9 cellular contexts compared by ENCODE assay signal in the genomic region with DNA sequence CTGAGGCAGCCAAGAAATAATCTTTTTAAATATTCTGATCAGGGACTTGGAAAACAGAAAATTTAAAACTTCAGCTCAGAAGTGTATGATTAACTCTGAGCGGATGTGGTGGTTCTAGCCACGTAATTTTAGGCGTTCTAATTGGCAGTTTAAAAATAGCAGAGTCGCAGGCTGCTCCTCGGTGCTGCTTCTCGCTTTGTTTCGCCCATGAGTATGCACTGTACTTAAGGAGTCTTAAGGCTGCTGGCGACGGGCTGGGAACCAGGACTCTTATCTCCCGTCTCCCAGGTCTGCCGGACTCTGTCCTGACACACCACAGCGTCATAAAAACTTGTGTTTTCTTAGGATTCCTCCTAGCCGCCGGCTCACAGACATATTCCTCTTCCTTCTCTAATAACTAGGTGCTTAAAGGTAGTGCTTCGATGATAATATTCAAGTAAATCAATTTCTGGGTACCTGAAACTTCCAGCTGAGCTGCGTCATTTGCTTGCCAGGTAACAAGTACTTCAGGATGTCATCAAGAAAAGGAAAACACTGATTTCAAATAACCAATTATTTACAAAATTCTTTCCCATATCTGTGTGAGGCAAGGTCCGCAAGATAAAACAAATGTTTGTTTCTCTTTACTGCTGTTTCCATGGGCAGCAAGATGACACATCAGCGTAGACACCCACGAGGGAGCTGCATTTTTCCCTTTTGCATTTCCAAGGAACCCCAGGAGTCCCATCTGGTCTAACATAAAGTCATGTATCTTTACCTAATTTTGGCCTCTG.
DNase-seq lines count a peak whose midpoint lies in the region; ATAC-seq, FAIRE-seq and TF ChIP-seq lines count a peak whose summit lies in the region.
"Had no signal": no experiment of that assay in that cellular context is flagged by ENCODE, and none has a peak within 500 bp of the region (broad histone marks: within the 10 kb centered on the region; RNA-seq: fewer than 3 reads in every experiment).

No MANE protein-coding gene starts in this region.

- H3K9me3 ChIP-seq in PC-3 (ENCODE audit: low read length) = no peaks in the 10 kb centered on the region
- H3K9me3 ChIP-seq in mesodermal cell (ENCODE audit: control insufficient read depth, low read length) = peaks cover 4% of the 10 kb centered on the region
- no peaks in the 10 kb centered on the region for H3K9me3 ChIP-seq in upper lobe of right lung

- H3K36me3 Mint-ChIP-seq in activated CD4-positive, alpha-beta T cell treated with anti-CD3 and anti-CD28 coated beads for 36 hours (ENCODE audit: low read depth) = no peaks in the 10 kb centered on the region
- H3K36me3 Mint-ChIP-seq in central memory CD8-positive, alpha-beta T cell (ENCODE audit: insufficient read depth) = peaks cover 5% of the 10 kb centered on the region

- 48 to 55% methylated on average over 14 to 16 of the region's 19 CpGs for WGBS in mesodermal cell (ENCODE audit: insufficient coverage in 2 of 2), 2 experiments

- H3K36me3 ChIP-seq in PC-3 (ENCODE audit: low read depth, low read length) (no peaks in the 10 kb centered on the region), mesodermal cell (ENCODE audit: control insufficient read depth, insufficient read depth, low read length) (no peaks in the 10 kb centered on the region), upper lobe of right lung (no peaks in the 10 kb centered on the region)

- H3K4me3 ChIP-seq in PC-3 (ENCODE audit: low read length) (no peak overlapping the region), mesodermal cell (ENCODE audit: extremely low read depth, insufficient read depth, low read length, poor library complexity, severe bottlenecking) (no peak overlapping the region), upper lobe of right lung (peak overlapping the region; percentile 36)

- H2AFZ ChIP-seq in PC-3 (ENCODE audit: low read length) = no peak overlapping the region

- H3K27ac ChIP-seq in PC-3 (ENCODE audit: low read length) (no peak overlapping the region), mesodermal cell (ENCODE audit: low read depth, low read length, severe bottlenecking) (peak overlapping the region; percentile 86), upper lobe of right lung (no peak overlapping the region)
- H3K27ac ChIP-seq: C4-2B had no signal

- no peak overlapping the region for H3K27ac Mint-ChIP-seq in activated CD4-positive, alpha-beta T cell treated with anti-CD3 and anti-CD28 coated beads for 36 hours
- H3K27ac Mint-ChIP-seq in central memory CD8-positive, alpha-beta T cell (ENCODE audit: low read depth) = no peak overlapping the region

- H3K9ac ChIP-seq in PC-3 (ENCODE audit: low read length) = no peak overlapping the region

- intact Hi-C loops in activated CD4-positive, alpha-beta T cell treated with anti-CD3 and anti-CD28 coated beads for 36 hours (cut with DNase I, micrococcal nuclease) = loop anchor here in 1 of 2 experiments (2.0 kb wide), 1 partner anchor 114 kb away; a partner anchor contains a TSS
- intact Hi-C loops in PC-3 (cut with micrococcal nuclease) = no loop called here
- intact Hi-C loops in upper lobe of right lung (cut with DNase I) = no loop called here

- no peaks in the 10 kb centered on the region for H4K20me1 ChIP-seq in PC-3 (ENCODE audit: low read length)

- H3K9me2 ChIP-seq in PC-3 (replicated peaks; ENCODE audit: low read length) = no peaks in the 10 kb centered on the region

- peaks cover 3% of the 10 kb centered on the region for H3K9me3 Mint-ChIP-seq in activated CD4-positive, alpha-beta T cell treated with anti-CD3 and anti-CD28 coated beads for 36 hours (ENCODE audit: low read depth)
- no peaks in the 10 kb centered on the region for H3K9me3 Mint-ChIP-seq in central memory CD8-positive, alpha-beta T cell

- H3K4me2 ChIP-seq in PC-3 (ENCODE audit: low read length) = 0 out of 2 replicates have a peak overlapping the region, but pooled peaks have one; percentile 3

- no peak overlapping the region for H3K4me3 Mint-ChIP-seq in activated CD4-positive, alpha-beta T cell treated with anti-CD3 and anti-CD28 coated beads for 36 hours
- H3K4me3 Mint-ChIP-seq in central memory CD8-positive, alpha-beta T cell = peak overlapping the region; percentile 61

- TF ChIP-seq CTCF in PC-3 (conservative IDR thresholded peaks at IDR 0.05; ENCODE audit: low read depth, low read length) (no peak), upper lobe of right lung (IDR thresholded peaks at IDR 0.05) (no peak)

- H3K79me2 ChIP-seq in PC-3 (ENCODE audit: low read length) = no peaks in the 10 kb centered on the region

- peak; percentile 71 for ATAC-seq in activated CD4-positive, alpha-beta T cell treated with anti-CD3 and anti-CD28 coated beads for 36 hours
- ATAC-seq in HG02884 (IDR thresholded peaks at IDR 0.05; ENCODE audit: unreplicated experiment) (peak; percentile 63), PC-3 (no peak; the same call in 1 of the 2 replicates), upper lobe of right lung (peak; percentile 82)
- ATAC-seq in central memory CD8-positive, alpha-beta T cell (replicated peaks; ENCODE audit: extremely low read depth, poor library complexity, severe bottlenecking) = peak; percentile 68

- peaks cover 8% of the 10 kb centered on the region; the same call in 1 of the 2 replicates for H3K27me3 ChIP-seq in PC-3 (ENCODE audit: low read length)
- no peaks in the 10 kb centered on the region for H3K27me3 ChIP-seq in upper lobe of right lung

- TF ChIP-seq POLR2A in GM12891 (IDR thresholded peaks at IDR 0.05; ENCODE audit: low read depth, low read length) = no peak

- H3F3A ChIP-seq in PC-3 (ENCODE audit: low read length, unreplicated experiment) = no peaks in the 10 kb centered on the region

- H3K4me1 ChIP-seq in PC-3 (ENCODE audit: insufficient read depth, low read length) (no peaks in the 10 kb centered on the region), mesodermal cell (ENCODE audit: control insufficient read depth, insufficient read depth, low read length, poor library complexity, severe bottlenecking) (peaks cover 21% of the 10 kb centered on the region), upper lobe of right lung (peaks cover 6% of the 10 kb centered on the region)

- peak; percentile 56 for DNase-seq in activated CD4-positive, alpha-beta T cell treated with anti-CD3 and anti-CD28 coated beads for 36 hours
- DNase-seq in activated CD4-positive, alpha-beta T cell treated with anti-CD3 and anti-CD28 coated beads for 1 hour = no peak
- DNase-seq in PC-3 (no peak), upper lobe of right lung (no peak), GM12891 (ENCODE audit: insufficient read length, low spot score) (no peak)
- peak in 1 of 2 donors; percentile 11 for DNase-seq in central memory CD8-positive, alpha-beta T cell (ENCODE audit: low spot score in 2 of 2)

- peaks cover 51% of the 10 kb centered on the region for H3K27me3 Mint-ChIP-seq in activated CD4-positive, alpha-beta T cell treated with anti-CD3 and anti-CD28 coated beads for 36 hours
- peaks cover 32% of the 10 kb centered on the region for H3K27me3 Mint-ChIP-seq in central memory CD8-positive, alpha-beta T cell

- H3K4me1 Mint-ChIP-seq in activated CD4-positive, alpha-beta T cell treated with anti-CD3 and anti-CD28 coated beads for 36 hours = peaks cover 34% of the 10 kb centered on the region
- peaks cover 19% of the 10 kb centered on the region for H3K4me1 Mint-ChIP-seq in central memory CD8-positive, alpha-beta T cell

- no peak for FAIRE-seq in GM12891 (lab: Jason Lieb, UNC)

- CTCF ChIA-PET in activated CD4-positive, alpha-beta T cell treated with anti-CD3 and anti-CD28 coated beads for 36 hours (lab: Charles Lee) = no interaction called here
- CTCF ChIA-PET in PC-3 (lab: Charles Lee) = no interaction called here

- POLR2A ChIA-PET in activated CD4-positive, alpha-beta T cell treated with anti-CD3 and anti-CD28 coated beads for 36 hours (lab: Charles Lee) = no interaction called here
- POLR2A ChIA-PET in PC-3 (lab: Charles Lee; ENCODE audit: unreplicated experiment) = no interaction called here

- BruUV-seq in PC-3 (replicated peaks; lab: Mats Ljungman, UMichigan) = no TSS peak

TF ChIP-seq in GM12891, 5 proteins besides CTCF, POLR2A, EP300 and RAD21:
- TF ChIP-seq PAX5 (IDR thresholded peaks at IDR 0.05; ENCODE audit: insufficient read depth, low read length, severe bottlenecking) (no peak), POLR2AphosphoS5 (IDR thresholded peaks at IDR 0.05; ENCODE audit: low read depth, low read length) (no peak), SPI1 (IDR thresholded peaks at IDR 0.05; ENCODE audit: low read depth, low read length) (no peak), TAF1 (IDR thresholded peaks at IDR 0.05; ENCODE audit: low read depth, low read length) (no peak), POU2F2 (IDR thresholded peaks at IDR 0.05; ENCODE audit: low read depth, low read length) (no peak)
TF ChIP-seq in GM12891: peak in this region for 0.
